8 cellular contexts compared by ENCODE assay signal in the genomic region with DNA sequence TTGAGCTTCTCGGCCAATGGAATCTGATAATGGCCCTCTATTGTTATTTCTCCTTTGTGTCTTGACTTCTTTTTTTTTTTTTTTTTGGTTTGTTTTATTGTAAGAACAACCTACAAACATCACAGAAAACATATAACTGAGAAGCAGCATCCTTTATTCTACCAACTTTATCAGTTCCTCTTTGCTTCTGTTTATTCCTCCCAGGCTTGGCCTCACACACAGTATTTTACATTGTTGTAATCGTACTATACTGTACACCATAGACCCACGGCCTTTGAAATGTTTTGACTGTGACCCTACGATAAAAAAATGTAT. TPM values are rescaled to one million over a fixed set of nuclear protein-coding genes. Genes with fewer than 3 reads are reported as not detected.
A peak's percentile ranks its signal among the peaks of the same experiment; 100 is the strongest.
DNase-seq lines count a peak whose midpoint lies in the region; ATAC-seq and TF ChIP-seq lines count a peak whose summit lies in the region.

No MANE protein-coding gene starts in this region.

- POLR2A ChIA-PET in naive thymus-derived CD8-positive, alpha-beta T cell (lab: Charles Lee) = interaction anchor here (1.2 to 9.8 kb wide), 6 partner anchors 9 to 123 kb away, joined by 3 to 330 read pairs (median 12); no protein-coding TSS in a partner anchor

- peak overlapping the region; percentile 96 for H3K4me3 Mint-ChIP-seq in chondrocyte (ENCODE audit: unreplicated experiment)
- peak overlapping the region; percentile 91 to 99 (median 97) for H3K4me3 Mint-ChIP-seq in naive thymus-derived CD8-positive, alpha-beta T cell

- H3K27ac Mint-ChIP-seq in chondrocyte (ENCODE audit: unreplicated experiment) = peak overlapping the region; percentile 30
- H3K27ac Mint-ChIP-seq in naive thymus-derived CD8-positive, alpha-beta T cell = peak overlapping the region; percentile 92 to 99 (median 96)

- H3K27me3 Mint-ChIP-seq in chondrocyte (ENCODE audit: low read depth) = no peaks in the 10 kb centered on the region
- H3K27me3 Mint-ChIP-seq in naive thymus-derived CD8-positive, alpha-beta T cell = no peaks in the 10 kb centered on the region

- no peaks in the 10 kb centered on the region for H3K9me3 Mint-ChIP-seq in chondrocyte (ENCODE audit: low read depth)
- H3K9me3 Mint-ChIP-seq in naive thymus-derived CD8-positive, alpha-beta T cell = no peaks in the 10 kb centered on the region

- H3K27ac ChIP-seq in KMS-11 (no peak overlapping the region), adrenal gland (peak overlapping the region in 1 of 5 donors; percentile 45)

- ATAC-seq in naive thymus-derived CD8-positive, alpha-beta T cell = no peak

- H3K27me3 ChIP-seq in KMS-11 (ENCODE audit: insufficient read depth, low read depth) (no peaks in the 10 kb centered on the region), adrenal gland (no peaks in the 10 kb centered on the region)

- no peaks in the 10 kb centered on the region for H3K36me3 ChIP-seq in KMS-11 (ENCODE audit: insufficient read depth)
- H3K36me3 ChIP-seq in adrenal gland (replicated peaks in 1 of 2) = no peaks in the 10 kb centered on the region

- H3K4me1 Mint-ChIP-seq in chondrocyte (ENCODE audit: low read depth) = peaks cover 23% of the 10 kb centered on the region
- H3K4me1 Mint-ChIP-seq in naive thymus-derived CD8-positive, alpha-beta T cell = peaks cover 38 to 86% (median 66%) of the 10 kb centered on the region in 4 donors

- no peak for TF ChIP-seq CTCF in AG09309 (IDR thresholded peaks at IDR 0.05; ENCODE audit: control insufficient read depth, insufficient read depth, low read depth, low read length, missing control alignments)
- TF ChIP-seq CTCF in KMS-11 (conservative IDR thresholded peaks at IDR 0.05; ENCODE audit: low read depth, low read length) = no peak
- no peak for TF ChIP-seq CTCF in chondrocyte (IDR thresholded peaks at IDR 0.05)
- no peak for TF ChIP-seq CTCF in adrenal gland (IDR thresholded peaks at IDR 0.05)
- TF ChIP-seq CTCF in lower leg skin (IDR thresholded peaks at IDR 0.05) = no peak

- H3K4me2 ChIP-seq in KMS-11 = peak overlapping the region; percentile 75; the same call in 1 of the 2 replicates

- 57 to 72% (median 61%) methylated on average over 4 of the region's 4 CpGs for whole genome bisulfite sequencing in adrenal gland, 4 donors
- WGBS in lower leg skin, 2 donors = 71 to 74% methylated on average over 4 of the region's 4 CpGs

- H3K4me1 ChIP-seq in KMS-11 (ENCODE audit: low read depth, poor library complexity, severe bottlenecking) (peaks cover 12% of the 10 kb centered on the region), adrenal gland (replicated peaks in 1 of 2) (peaks cover 3 to 9% of the 10 kb centered on the region in 2 donors)

- DNase-seq in AG09309 (ENCODE audit: low read depth) (no peak), chondrocyte (ENCODE audit: low spot score) (no peak), adrenal gland (no peak), DMS79 (lab: John Stamatoyannopoulos, UW) (no peak), lower leg skin (ENCODE audit: low spot score in 2 of 2) (no peak), SIG-M5 treated with dmso at 0.1 percent for 504 hours (lab: John Stamatoyannopoulos, UW; ENCODE audit: unreplicated experiment) (no peak)
- DNase-seq in naive thymus-derived CD8-positive, alpha-beta T cell = no peak

- intact Hi-C loops in adrenal gland (cut with DNase I) = no loop called here
- intact Hi-C loops in lower leg skin (cut with DNase I; ENCODE audit: low total_unique reads) = no loop called here

- TF ChIP-seq POLR2A in adrenal gland (IDR thresholded peaks at IDR 0.05) = no peak
- no peak for TF ChIP-seq POLR2A in lower leg skin (IDR thresholded peaks at IDR 0.05)

- H3K79me2 ChIP-seq in KMS-11 (ENCODE audit: insufficient read depth, low read depth) = no peaks in the 10 kb centered on the region; the same call in 1 of the 2 replicates

- H3K36me3 Mint-ChIP-seq in chondrocyte (ENCODE audit: low read depth) = no peaks in the 10 kb centered on the region
- no peaks in the 10 kb centered on the region for H3K36me3 Mint-ChIP-seq in naive thymus-derived CD8-positive, alpha-beta T cell

- H3K4me3 ChIP-seq in AG09309 (ENCODE audit: control insufficient read depth, low read depth, low read length) (peak overlapping the region; percentile 79), KMS-11 (IDR thresholded peaks at IDR 0.05; ENCODE audit: insufficient read depth, low read depth, low read length) (no peak overlapping the region), adrenal gland (peak overlapping the region in 1 of 4 donors; percentile 57), lower leg skin (ENCODE audit: low read depth, poor library complexity, severe bottlenecking) (no peak overlapping the region)

- H4K20me1 ChIP-seq in KMS-11 (ENCODE audit: insufficient read depth) = no peaks in the 10 kb centered on the region

- H3K9ac ChIP-seq in KMS-11 = no peak overlapping the region; the same call in 1 of the 2 replicates

- H3K9me3 ChIP-seq in adrenal gland (replicated peaks in 1 of 3) = no peaks in the 10 kb centered on the region

- H2AFZ ChIP-seq in KMS-11 (ENCODE audit: low read depth) = peak overlapping the region; percentile 38

RNA-seq across cellular contexts. Expression of a gene that starts 0.6 kb away (rescaled TPM):
- total RNA-seq in chondrocyte (28.3 to 34.0 TPM (median 29.9 TPM) in 3 replicates), adrenal gland (10 to 100 TPM; 14.4 to 37.4 (median 20.6) TPM), lower leg skin (10 to 100 TPM; 11.8 to 21.8 (median 14.5) TPM)
- total RNA-seq in naive thymus-derived CD8-positive, alpha-beta T cell = 10 to 100 TPM; 17.9 TPM
- polyA plus RNA-seq in naive thymus-derived CD8-positive, alpha-beta T cell = 10 to 100 TPM; 64.3 to 74.7 (median 69.3) TPM
- polyA plus RNA-seq in adrenal gland = 10 to 100 TPM; 17.5 to 52.3 (median 17.8) TPM
